Comparison of ENCODE assay signal across 16 cellular contexts in the genomic region with DNA sequence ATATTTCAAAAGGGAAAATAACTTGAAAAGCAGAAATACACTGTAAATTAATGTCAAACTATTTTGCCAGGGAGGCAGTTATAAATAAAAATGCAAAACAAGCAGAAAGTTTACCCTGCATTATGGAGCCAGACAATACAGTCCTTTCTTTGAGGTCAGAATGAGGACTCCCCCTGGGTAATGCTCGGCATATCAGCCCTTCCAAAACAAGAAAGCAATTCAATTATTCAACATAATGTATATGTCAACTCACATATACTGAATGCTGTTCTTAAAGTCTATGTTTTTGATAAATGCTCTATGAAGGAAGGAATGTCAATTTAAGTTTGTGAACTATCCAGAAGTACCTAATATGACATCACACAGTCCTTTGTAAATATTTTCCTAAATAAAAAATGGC.
A peak's percentile ranks its signal among the peaks of the same experiment; 100 is the strongest.
DNase-seq lines count a peak whose midpoint lies in the region; ATAC-seq and TF ChIP-seq lines count a peak whose summit lies in the region.
"Had no signal": no experiment of that assay in that cellular context is flagged by ENCODE, and none has a peak within 500 bp of the region (broad histone marks: within the 10 kb centered on the region; RNA-seq: fewer than 3 reads in every experiment).

No MANE protein-coding gene starts in this region.

- no peaks in the 10 kb centered on the region for H3K9me3 Mint-ChIP-seq in activated T-cell treated with anti-CD3 and anti-CD28 coated beads, Interleukin-2, amount 50 U/mL, for 72 hours
- H3K9me3 Mint-ChIP-seq in activated T-helper 17 cell treated with anti-CD3 and anti-CD28 coated beads, Interleukin-2, amount 50 U/mL, for 72 hours, result no peaks in the 10 kb centered on the region
- H3K9me3 Mint-ChIP-seq: CD4-positive, alpha-beta T cell; H9 had no signal

- peak overlapping the region; percentile 40 for H3K27ac Mint-ChIP-seq in activated T-cell treated with anti-CD3 and anti-CD28 coated beads, Interleukin-2, amount 50 U/mL, for 72 hours
- peak overlapping the region; percentile 58 for H3K27ac Mint-ChIP-seq in activated T-helper 17 cell treated with anti-CD3 and anti-CD28 coated beads, Interleukin-2, amount 50 U/mL, for 72 hours
- H3K27ac Mint-ChIP-seq: CD4-positive, alpha-beta T cell; H9 had no signal

- intact Hi-C loops in lower leg skin (cut with DNase I; ENCODE audit: low total_unique reads), result no loop called here

- H3K4me1 Mint-ChIP-seq in activated T-cell treated with anti-CD3 and anti-CD28 coated beads, Interleukin-2, amount 50 U/mL, for 72 hours (ENCODE audit: low read depth), result peaks cover 6% of the 10 kb centered on the region
- peaks cover 5% of the 10 kb centered on the region for H3K4me1 Mint-ChIP-seq in activated T-helper 17 cell treated with anti-CD3 and anti-CD28 coated beads, Interleukin-2, amount 50 U/mL, for 72 hours
- H3K4me1 Mint-ChIP-seq: H9 had no signal

- H3K4me3 Mint-ChIP-seq in activated T-cell treated with anti-CD3 and anti-CD28 coated beads, Interleukin-2, amount 50 U/mL, for 72 hours, result no peak overlapping the region
- no peak overlapping the region for H3K4me3 Mint-ChIP-seq in activated T-helper 17 cell treated with anti-CD3 and anti-CD28 coated beads, Interleukin-2, amount 50 U/mL, for 72 hours
- H3K4me3 Mint-ChIP-seq: CD4-positive, alpha-beta T cell; H9 had no signal

- no peak for TF ChIP-seq CTCF in lower leg skin (IDR thresholded peaks at IDR 0.05)

- POLR2A ChIA-PET in HEK293T (lab: Yijun Ruan, JAX), result interaction anchor here (0.8 kb wide), 1 partner anchor 143 kb away, joined by 3 read pairs; the partner anchor contains the start of gene NCOR1

- no peak for TF ChIP-seq POLR2A in lower leg skin (IDR thresholded peaks at IDR 0.05)
- no peak for TF ChIP-seq POLR2A in GM18505 (IDR thresholded peaks at IDR 0.05; ENCODE audit: borderline replicate concordance, extremely low read depth, insufficient read depth, insufficient read length)

- H3K4me3 ChIP-seq in lower leg skin (ENCODE audit: low read depth, poor library complexity, severe bottlenecking), result no peak overlapping the region
- H3K4me3 ChIP-seq: K562 had no signal

- no peaks in the 10 kb centered on the region for H3K27me3 Mint-ChIP-seq in activated T-cell treated with anti-CD3 and anti-CD28 coated beads, Interleukin-2, amount 50 U/mL, for 72 hours (ENCODE audit: low read depth)
- H3K27me3 Mint-ChIP-seq in activated T-helper 17 cell treated with anti-CD3 and anti-CD28 coated beads, Interleukin-2, amount 50 U/mL, for 72 hours, result no peaks in the 10 kb centered on the region
- H3K27me3 Mint-ChIP-seq: CD4-positive, alpha-beta T cell had no signal

- DNase-seq in activated T-cell treated with anti-CD3 and anti-CD28 coated beads, Interleukin-2, amount 50 U/mL, for 72 hours, result no peak
- no peak for DNase-seq in activated T-cell treated with anti-CD3 and anti-CD28 coated beads, Interleukin-2, amount 50 U/mL, for 1 hour
- DNase-seq in NCI-H526 (lab: John Stamatoyannopoulos, UW) (peak; percentile 44 to 46), lower leg skin (ENCODE audit: low spot score in 2 of 2) (no peak), HEK293T (ENCODE audit: extremely low spot score) (no peak)
- DNase-seq: BE2C; C1 segment of cervical spinal cord; CD4-positive, alpha-beta T cell; DMS153; DMS79; GDM1; H9; IMR-90 had no signal

- peaks cover 8 to 31% of the 10 kb centered on the region in 2 donors for H3K36me3 Mint-ChIP-seq in activated T-cell treated with anti-CD3 and anti-CD28 coated beads, Interleukin-2, amount 50 U/mL, for 72 hours (ENCODE audit: insufficient read depth in 2 of 2)
- peaks cover 100% of the 10 kb centered on the region for H3K36me3 Mint-ChIP-seq in activated T-helper 17 cell treated with anti-CD3 and anti-CD28 coated beads, Interleukin-2, amount 50 U/mL, for 72 hours (ENCODE audit: low read depth)

- 72 to 76% methylated on average over 1 of the region's 1 CpG for WGBS in lower leg skin, 2 donors

- ATAC-seq in activated T-cell treated with anti-CD3 and anti-CD28 coated beads, Interleukin-2, amount 50 U/mL, for 72 hours (replicated peaks in 1 of 2), result no peak
- ATAC-seq in activated T-helper 17 cell treated with anti-CD3 and anti-CD28 coated beads, Interleukin-2, amount 50 U/mL, for 72 hours (replicated peaks), result no peak
- ATAC-seq in GM18505 (IDR thresholded peaks at IDR 0.05; ENCODE audit: unreplicated experiment), result no peak
- ATAC-seq: K562 had no signal

- CTCF ChIA-PET in HEK293T (lab: Yijun Ruan, JAX), result no interaction called here

TF ChIP-seq in HEK293T, 16 proteins besides CTCF, POLR2A, EP300 and RAD21:
- no peak for TF ChIP-seq NFRKB (IDR thresholded peaks at IDR 0.05)
- no peak for TF ChIP-seq FOXA1 (IDR thresholded peaks at IDR 0.05)
- no peak for TF ChIP-seq ELF4 (IDR thresholded peaks at IDR 0.05)
- no peak for TF ChIP-seq ZNF384 (IDR thresholded peaks at IDR 0.05)
- no peak for TF ChIP-seq L3MBTL2 (conservative IDR thresholded peaks at IDR 0.05)
- TF ChIP-seq BHLHE40 (IDR thresholded peaks at IDR 0.05; ENCODE audit: borderline replicate concordance), result no peak
- no peak for TF ChIP-seq FOXM1 (IDR thresholded peaks at IDR 0.05; ENCODE audit: borderline replicate concordance)
- no peak for TF ChIP-seq CTBP1 (IDR thresholded peaks at IDR 0.05; ENCODE audit: borderline replicate concordance)
- TF ChIP-seq SP1 (IDR thresholded peaks at IDR 0.05), result no peak
- TF ChIP-seq FOXK2 (IDR thresholded peaks at IDR 0.05), result no peak
- TF ChIP-seq, protein P1, sequence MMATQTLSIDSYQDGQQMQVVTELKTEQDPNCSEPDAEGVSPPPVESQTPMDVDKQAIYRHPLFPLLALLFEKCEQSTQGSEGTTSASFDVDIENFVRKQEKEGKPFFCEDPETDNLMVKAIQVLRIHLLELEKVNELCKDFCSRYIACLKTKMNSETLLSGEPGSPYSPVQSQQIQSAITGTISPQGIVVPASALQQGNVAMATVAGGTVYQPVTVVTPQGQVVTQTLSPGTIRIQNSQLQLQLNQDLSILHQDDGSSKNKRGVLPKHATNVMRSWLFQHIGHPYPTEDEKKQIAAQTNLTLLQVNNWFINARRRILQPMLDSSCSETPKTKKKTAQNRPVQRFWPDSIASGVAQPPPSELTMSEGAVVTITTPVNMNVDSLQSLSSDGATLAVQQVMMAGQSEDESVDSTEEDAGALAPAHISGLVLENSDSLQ (IDR thresholded peaks at IDR 0.05), result no peak
- TF ChIP-seq LEF1 (IDR thresholded peaks at IDR 0.05; ENCODE audit: borderline replicate concordance), result no peak
- no peak for TF ChIP-seq HDGF (IDR thresholded peaks at IDR 0.05; ENCODE audit: borderline replicate concordance)
- TF ChIP-seq ARNT (IDR thresholded peaks at IDR 0.05), result no peak
- no peak for TF ChIP-seq SUZ12 (IDR thresholded peaks at IDR 0.05)
- no peak for TF ChIP-seq TARDBP (IDR thresholded peaks at IDR 0.05)

Comparison
In these comparisons a context has a peak if more than half of its experiments do, and no peak if none do; other contexts are left out.
1. DNase-seq: peak in NCI-H526 (2 of 2); none in activated T-cell treated with anti-CD3 and anti-CD28 coated beads, Interleukin-2, amount 50 U/mL, for 72 hours (0 of 2), activated T-cell treated with anti-CD3 and anti-CD28 coated beads, Interleukin-2, amount 50 U/mL, for 1 hour (single experiment), lower leg skin (0 of 2) and HEK293T (single experiment).